1 cellular context compared by ENCODE assay signal in genomic region chr16:21656795-21657768, GRCh38.
TF ChIP-seq lines count a peak whose summit lies in the region.

No MANE protein-coding gene starts in this region.

TF ChIP-seq in HepG2, 621 proteins besides CTCF, POLR2A, EP300 and RAD21:
- TF ChIP-seq CAMTA2 (CRISPR knock-in tag; IDR thresholded peaks at IDR 0.05; ENCODE audit: borderline replicate concordance) (no peak), SIN3A (IDR thresholded peaks at IDR 0.05; ENCODE audit: borderline replicate concordance, low read depth, low read length) (no peak), ZNF264 (CRISPR knock-in tag; IDR thresholded peaks at IDR 0.05) (0 out of 2 replicates have a peak, but pooled peaks have one; percentile 24), LCORL (IDR thresholded peaks at IDR 0.05) (no peak), LCORL (CRISPR knock-in tag; IDR thresholded peaks at IDR 0.05) (no peak), ZNF800 (CRISPR knock-in tag; IDR thresholded peaks at IDR 0.05) (0 out of 2 replicates have a peak, but pooled peaks have one; percentile 22), SOX13 (IDR thresholded peaks at IDR 0.05) (no peak), SOX13 (CRISPR knock-in tag; conservative IDR thresholded peaks at IDR 0.05 in 1 of 2, IDR thresholded peaks at IDR 0.05 in 1 of 2) (0 out of 4 replicates have a peak, but pooled peaks of 1 of the 2 experiments have one; percentile 9), SIX1 (CRISPR knock-in tag; IDR thresholded peaks at IDR 0.05; ENCODE audit: borderline replicate concordance) (peak; percentile 45; the same call in 1 of the 2 replicates), SMC3 (IDR thresholded peaks at IDR 0.05; ENCODE audit: low read length) (peak; percentile 90), SKI (IDR thresholded peaks at IDR 0.05; ENCODE audit: partially characterized antibody) (no peak), CREB1 (IDR thresholded peaks at IDR 0.05) (0 out of 2 replicates have a peak, but pooled peaks have one; percentile 7), CREB1 (CRISPR knock-in tag; IDR thresholded peaks at IDR 0.05) (no peak), CEBPG (CRISPR knock-in tag; IDR thresholded peaks at IDR 0.05) (peak; percentile 29; the same call in 1 of the 2 replicates), STAG1 (CRISPR knock-in tag; IDR thresholded peaks at IDR 0.05) (peak; percentile 86), TOE1 (CRISPR knock-in tag; IDR thresholded peaks at IDR 0.05) (no peak), ZNF674 (CRISPR knock-in tag; IDR thresholded peaks at IDR 0.05; ENCODE audit: low read depth) (no peak), HOXA7 (CRISPR knock-in tag; IDR thresholded peaks at IDR 0.05) (no peak), IRF2 (CRISPR knock-in tag; IDR thresholded peaks at IDR 0.05) (0 out of 2 replicates have a peak, but pooled peaks have one; percentile 28), ZBTB37 (CRISPR knock-in tag; IDR thresholded peaks at IDR 0.05) (no peak), ZNF580 (CRISPR knock-in tag; IDR thresholded peaks at IDR 0.05; ENCODE audit: borderline replicate concordance, low read depth) (0 out of 2 replicates have a peak, but pooled peaks have one; percentile 45), ZBTB21 (CRISPR knock-in tag; IDR thresholded peaks at IDR 0.05) (no peak), ZNF513 (CRISPR knock-in tag; conservative IDR thresholded peaks at IDR 0.05) (no peak), HOMEZ (CRISPR knock-in tag; IDR thresholded peaks at IDR 0.05; ENCODE audit: low read depth) (peak; percentile 15; the same call in 1 of the 2 replicates), JDP2 (CRISPR knock-in tag; IDR thresholded peaks at IDR 0.05; ENCODE audit: borderline replicate concordance) (no peak), CC2D1A (CRISPR knock-in tag; IDR thresholded peaks at IDR 0.05) (no peak), ZFX (CRISPR knock-in tag; IDR thresholded peaks at IDR 0.05; ENCODE audit: low read depth) (no peak), RXRB (CRISPR knock-in tag; IDR thresholded peaks at IDR 0.05; ENCODE audit: borderline replicate concordance) (no peak; the same call in 1 of the 2 replicates), CBX1 (IDR thresholded peaks at IDR 0.05; ENCODE audit: low read depth) (no peak), KLF15 (CRISPR knock-in tag; IDR thresholded peaks at IDR 0.05; ENCODE audit: borderline replicate concordance) (no peak), ZBTB33 (CRISPR knock-in tag; IDR thresholded peaks at IDR 0.05) (no peak), KLF16 (CRISPR knock-in tag; IDR thresholded peaks at IDR 0.05) (0 out of 4 replicates have a peak, but pooled peaks of 1 of the 2 experiments have one; percentile 18), ZNF652 (CRISPR knock-in tag; IDR thresholded peaks at IDR 0.05; ENCODE audit: borderline replicate concordance, low read depth) (no peak), CHCHD3 (CRISPR knock-in tag; IDR thresholded peaks at IDR 0.05) (no peak), JUND (CRISPR knock-in tag; IDR thresholded peaks at IDR 0.05) (no peak), ZNF709 (CRISPR knock-in tag; IDR thresholded peaks at IDR 0.05) (no peak), ZNF619 (CRISPR knock-in tag; IDR thresholded peaks at IDR 0.05) (no peak), MATR3 (CRISPR knock-in tag; IDR thresholded peaks at IDR 0.05) (no peak), ZNF672 (CRISPR knock-in tag; IDR thresholded peaks at IDR 0.05) (no peak), ZGPAT (CRISPR knock-in tag; IDR thresholded peaks at IDR 0.05) (no peak), MTF1 (CRISPR knock-in tag; IDR thresholded peaks at IDR 0.05) (0 out of 2 replicates have a peak, but pooled peaks have one; percentile 19), AGO2 (optimal IDR thresholded peaks at IDR 0.05; ENCODE audit: low read depth, low read length) (no peak), ZNF3 (CRISPR knock-in tag; IDR thresholded peaks at IDR 0.05) (no peak), HES4 (CRISPR knock-in tag; IDR thresholded peaks at IDR 0.05; ENCODE audit: borderline replicate concordance) (no peak), PHF21A (CRISPR knock-in tag; IDR thresholded peaks at IDR 0.05) (no peak), ARID5B (CRISPR knock-in tag; IDR thresholded peaks at IDR 0.05) (peak; percentile 43; the same call in 1 of the 2 replicates), MED8 (CRISPR knock-in tag; IDR thresholded peaks at IDR 0.05; ENCODE audit: insufficient replicate concordance) (no peak), ARID3A (IDR thresholded peaks at IDR 0.05; ENCODE audit: low read depth, low read length) (0 out of 2 replicates have a peak, but pooled peaks have one; percentile 29), CCDC6 (CRISPR knock-in tag; IDR thresholded peaks at IDR 0.05) (0 out of 2 replicates have a peak, but pooled peaks have one; percentile 2), ELF1 (CRISPR knock-in tag; IDR thresholded peaks at IDR 0.05) (no peak), MED1 (CRISPR knock-in tag; IDR thresholded peaks at IDR 0.05) (peak; percentile 32; the same call in 1 of the 2 replicates), RARA (CRISPR knock-in tag; IDR thresholded peaks at IDR 0.05) (no peak), BRCA1 (CRISPR knock-in tag; IDR thresholded peaks at IDR 0.05) (peak; percentile 54; the same call in 1 of the 2 replicates), FOXK1 (CRISPR knock-in tag; IDR thresholded peaks at IDR 0.05; ENCODE audit: borderline replicate concordance, low read depth) (peak; percentile 15; the same call in 1 of the 2 replicates)
